Comparison of ENCODE assay signal across 8 cellular contexts in genomic region chr10:73773152-73773879, GRCh38. TPM values are rescaled to one million over a fixed set of nuclear protein-coding genes. Genes with fewer than 3 reads are reported as not detected.
DNase-seq lines count a peak whose midpoint lies in the region; ATAC-seq and TF ChIP-seq lines count a peak whose summit lies in the region.

No MANE protein-coding gene starts in this region.

- peak overlapping the region; percentile 63 for H2AFZ ChIP-seq in GM23248

- WGBS in GM23248 (ENCODE audit: low coverage in 1 of 2, low lambda C conversion rate in 2 of 2, missing lambda C conversion rate in 2 of 2), 2 experiments = 1 to 2% methylated on average over 26 to 28 of the region's 29 CpGs
- 2 to 5% methylated on average over 29 of the region's 29 CpGs for WGBS in sigmoid colon, 2 donors

- H3K27me3 ChIP-seq in BLaER1 = no peaks in the 10 kb centered on the region
- H3K27me3 ChIP-seq in GM23248 (replicated peaks; ENCODE audit: insufficient read depth) = no peaks in the 10 kb centered on the region
- no peaks in the 10 kb centered on the region for H3K27me3 ChIP-seq in foreskin keratinocyte
- H3K27me3 ChIP-seq in sigmoid colon = no peaks in the 10 kb centered on the region

- H3K4me3 ChIP-seq in BLaER1 = peak overlapping the region; percentile 84
- H3K4me3 ChIP-seq in GM23248 = peak overlapping the region; percentile 76
- H3K4me3 ChIP-seq in sigmoid colon = peak overlapping the region; percentile 84 to 92 (median 88)

- H3K4me2 ChIP-seq in BLaER1 (peak overlapping the region; percentile 99), GM23248 (ENCODE audit: unreplicated experiment) (peak overlapping the region; percentile 95)

- peak; percentile 60 for DNase-seq in GM23248
- DNase-seq in activated CD4-positive, alpha-beta T cell treated with anti-CD3 and anti-CD28 coated beads, Interleukin-2, amount 50 U/mL, for 48 hours = peak; percentile 35 to 48
- DNase-seq in foreskin keratinocyte = no peak
- no peak for DNase-seq in sigmoid colon
- DNase-seq in cerebellar cortex (ENCODE audit: low spot score) = no peak
- DNase-seq in NCI-H2227 (lab: John Stamatoyannopoulos, UW; ENCODE audit: unreplicated experiment) = no peak
- DNase-seq in OCI-M2 (lab: John Stamatoyannopoulos, UW; ENCODE audit: unreplicated experiment) = no peak

- peak; percentile 3 for ATAC-seq in foreskin keratinocyte

- no peaks in the 10 kb centered on the region for H3K9me3 ChIP-seq in BLaER1
- H3K9me3 ChIP-seq in GM23248 (ENCODE audit: low read depth) = no peaks in the 10 kb centered on the region
- no peaks in the 10 kb centered on the region for H3K9me3 ChIP-seq in sigmoid colon

- no peak for TF ChIP-seq CTCF in foreskin keratinocyte (conservative IDR thresholded peaks at IDR 0.05)
- no peak for TF ChIP-seq CTCF in sigmoid colon (IDR thresholded peaks at IDR 0.05)

- intact Hi-C loops in sigmoid colon (cut with DNase I) = loop anchor here (2.0 kb wide), 1 partner anchor 29 kb away; the partner anchor contains the start of gene SEC24C

- peaks cover 59% of the 10 kb centered on the region for H3K36me3 ChIP-seq in BLaER1
- peaks cover 45% of the 10 kb centered on the region; the same call in 1 of the 2 replicates for H3K36me3 ChIP-seq in GM23248 (ENCODE audit: low read depth)
- H3K36me3 ChIP-seq in sigmoid colon = peaks cover 28 to 64% (median 29%) of the 10 kb centered on the region in 4 donors

- peaks cover 57% of the 10 kb centered on the region for H4K20me1 ChIP-seq in BLaER1
- no peaks in the 10 kb centered on the region for H4K20me1 ChIP-seq in GM23248 (ENCODE audit: insufficient read depth)

- in situ Hi-C loops in GM23248 (cut with MboI) = no loop called here

- H3K9me2 ChIP-seq in GM23248 (ENCODE audit: insufficient read depth) = no peaks in the 10 kb centered on the region

- no peak for TF ChIP-seq EP300 in sigmoid colon (IDR thresholded peaks at IDR 0.05)

- peaks cover 61% of the 10 kb centered on the region for H3K79me2 ChIP-seq in GM23248 (ENCODE audit: insufficient read depth)

- peaks cover 53% of the 10 kb centered on the region for H3F3A ChIP-seq in GM23248 (ENCODE audit: insufficient read depth)

- H3K27ac ChIP-seq in BLaER1 (peak overlapping the region; percentile 89), GM23248 (peak overlapping the region; percentile 92), foreskin keratinocyte (no peak overlapping the region), sigmoid colon (peak overlapping the region; percentile 97 to 98 (median 98))

- H3K9ac ChIP-seq in BLaER1 (peak overlapping the region; percentile 84), GM23248 (peak overlapping the region; percentile 91)

- no peak for TF ChIP-seq POLR2A in sigmoid colon (IDR thresholded peaks at IDR 0.05)

- H3K4me1 ChIP-seq in BLaER1 (peaks cover 80% of the 10 kb centered on the region), GM23248 (ENCODE audit: insufficient read depth) (peaks cover 24% of the 10 kb centered on the region), foreskin keratinocyte (no peaks in the 10 kb centered on the region), sigmoid colon (peaks cover 0 to 35% (median 30%) of the 10 kb centered on the region in 4 donors)

RNA-seq across cellular contexts. Expression of gene CHCHD1, which starts 8.5 kb away (rescaled TPM):
- total RNA-seq in GM23248 (2014; rRNA removed; shearing (Covaris generic)) = 23.1 and 26.9 TPM in 2 replicates
- 66.3 and 73.0 TPM in 2 replicates for polyA plus RNA-seq in GM23248 (2016; fragmentation: Nextera tagmentation; extraction: Ambion mirVana)
- total RNA-seq in foreskin keratinocyte = 56.7 and 58.9 TPM in 2 replicates
- polyA plus RNA-seq in foreskin keratinocyte = 92.7 and 96.6 TPM in 2 replicates
- total RNA-seq in sigmoid colon = 10 to 100 TPM; 28.1 to 36.6 (median 34.5) TPM
- polyA plus RNA-seq in sigmoid colon = 100 to 1,000 TPM in 1 of 3 donors, 10 to 100 TPM in 2; 76.9 to 134 (median 93.7) TPM

RNA-seq across cellular contexts. Expression of gene ZSWIM8, which starts 12.1 kb away (rescaled TPM):
- 44.4 and 61.5 TPM in 2 replicates for total RNA-seq in GM23248 (2014; rRNA removed; shearing (Covaris generic))
- 24.3 and 25.5 TPM in 2 replicates for polyA plus RNA-seq in GM23248 (2016; fragmentation: Nextera tagmentation; extraction: Ambion mirVana)
- total RNA-seq in foreskin keratinocyte = 41.7 and 41.8 TPM in 2 replicates
- 38.8 and 44.9 TPM in 2 replicates for polyA plus RNA-seq in foreskin keratinocyte
- total RNA-seq in sigmoid colon = 100 to 1,000 TPM in 1 of 4 donors, 10 to 100 TPM in 3; 42.5 to 138 (median 71.9) TPM
- polyA plus RNA-seq in sigmoid colon = 10 to 100 TPM; 34.8 to 64.8 (median 40.2) TPM

RNA-seq across cellular contexts. Expression of gene SEC24C, which starts 29.1 kb away (rescaled TPM):
- total RNA-seq in GM23248 (2014; rRNA removed; shearing (Covaris generic)) = 75.6 and 87.1 TPM in 2 replicates
- polyA plus RNA-seq in GM23248 (2016; fragmentation: Nextera tagmentation; extraction: Ambion mirVana) (30.6 and 31.4 TPM in 2 replicates), foreskin keratinocyte (35.7 and 40.7 TPM in 2 replicates), sigmoid colon (10 to 100 TPM; 25.2 to 52.3 (median 29.8) TPM)
- total RNA-seq in foreskin keratinocyte (63.0 and 64.7 TPM in 2 replicates), sigmoid colon (10 to 100 TPM; 34.9 to 42.7 (median 39.0) TPM)

RNA-seq across cellular contexts. Expression of gene NDST2, which starts 38.1 kb away (rescaled TPM):
- total RNA-seq in GM23248 (2014; rRNA removed; shearing (Covaris generic)) = 26.8 and 50.0 TPM in 2 replicates
- polyA plus RNA-seq in GM23248 (2016; fragmentation: Nextera tagmentation; extraction: Ambion mirVana) (27.4 and 30.9 TPM in 2 replicates), foreskin keratinocyte (8.2 and 8.8 TPM in 2 replicates), sigmoid colon (10 to 100 TPM in 2 of 3 donors, 1 to 10 TPM in 1; 3.9 to 21.0 (median 17.0) TPM)
- total RNA-seq in foreskin keratinocyte (10.0 and 10.2 TPM in 2 replicates), sigmoid colon (10 to 100 TPM; 23.9 to 56.2 (median 28.3) TPM)

Comparison
In these comparisons a context has a peak if more than half of its experiments do, and no peak if none do; other contexts are left out.
1. DNase-seq: peak in GM23248 (single experiment) and activated CD4-positive, alpha-beta T cell treated with anti-CD3 and anti-CD28 coated beads, Interleukin-2, amount 50 U/mL, for 48 hours (2 of 2); none in foreskin keratinocyte (0 of 2), sigmoid colon (single experiment), cerebellar cortex (single experiment), NCI-H2227 (single experiment) and OCI-M2 (single experiment).
2. Peak in every context shown above with its lines, with median percentiles within 50 percentile points of each other: H3K4me3 ChIP-seq.